Comparison of ENCODE assay signal across 19 cellular contexts in the genomic region with DNA sequence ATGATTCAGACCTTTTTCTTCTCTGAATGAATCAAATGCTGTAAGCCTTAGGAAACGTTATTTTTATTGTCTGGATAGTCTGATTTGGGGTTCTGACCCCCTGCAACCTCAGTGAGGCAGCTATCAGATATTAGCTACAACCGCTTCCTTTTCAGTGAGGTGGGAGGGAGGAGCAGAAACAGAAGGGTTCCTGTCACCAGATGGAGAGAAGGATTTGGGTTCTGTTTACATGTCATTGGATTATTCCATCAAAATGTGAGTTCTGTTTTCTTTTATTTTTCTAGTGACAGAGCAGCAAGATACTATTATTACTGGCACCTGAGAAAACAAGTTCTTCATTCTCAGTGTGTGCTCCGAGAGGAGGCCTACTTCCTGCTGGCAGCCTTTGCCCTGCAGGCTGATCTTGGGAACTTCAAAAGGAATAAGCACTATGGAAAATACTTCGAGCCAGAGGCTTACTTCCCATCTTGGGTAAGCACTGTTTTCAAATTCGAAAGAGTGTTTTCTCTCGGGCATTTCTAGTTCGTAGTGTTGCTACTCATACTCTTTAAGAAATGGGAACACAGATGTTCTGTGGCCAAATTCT. TPM values are rescaled to one million over a fixed set of nuclear protein-coding genes. Genes with fewer than 3 reads are reported as not detected.
DNase-seq lines count a peak whose midpoint lies in the region; ATAC-seq and TF ChIP-seq lines count a peak whose summit lies in the region.
"Had no signal": no experiment of that assay in that cellular context is flagged by ENCODE, and none has a peak within 500 bp of the region (broad histone marks: within the 10 kb centered on the region; RNA-seq: fewer than 3 reads in every experiment).

No MANE protein-coding gene starts in this region.

- H3K27ac ChIP-seq in ascending aorta = peak overlapping the region; percentile 34 to 38
- H3K27ac ChIP-seq in tibial nerve = peak overlapping the region in 2 of 4 donors; percentile 8 to 13
- H3K27ac ChIP-seq: 22Rv1, parathyroid adenoma had no signal

- no peaks in the 10 kb centered on the region for H3K9me3 Mint-ChIP-seq in endothelial cell (ENCODE audit: unreplicated experiment)
- H3K9me3 Mint-ChIP-seq: activated naive CD8-positive, alpha-beta T cell treated with anti-CD3 and anti-CD28 coated beads for 36 hours; naive B cell had no signal

- H3K27me3 ChIP-seq in ascending aorta = no peaks in the 10 kb centered on the region
- no peaks in the 10 kb centered on the region for H3K27me3 ChIP-seq in tibial nerve
- H3K27me3 ChIP-seq: BE2C had no signal

- TF ChIP-seq CTCF in ascending aorta (IDR thresholded peaks at IDR 0.05) = no peak
- no peak for TF ChIP-seq CTCF in endothelial cell (IDR thresholded peaks at IDR 0.05; ENCODE audit: unreplicated experiment)
- no peak for TF ChIP-seq CTCF in tibial nerve (IDR thresholded peaks at IDR 0.05)

- 47 to 58% methylated on average over 7 of the region's 7 CpGs for whole genome bisulfite sequencing in tibial nerve, 2 donors

- H3K4me3 ChIP-seq in ascending aorta (no peak overlapping the region), tibial nerve (no peak overlapping the region)

- DNase-seq in NCI-H82 (lab: John Stamatoyannopoulos, UW) (peak; percentile 22), NCI-H82 treated with DMSO at 0.1 percent for 48 hours (lab: John Stamatoyannopoulos, UW; ENCODE audit: unreplicated experiment) (no peak), ascending aorta (ENCODE audit: low spot score in 2 of 2) (no peak), endothelial cell (ENCODE audit: low spot score) (peak; percentile 6), sciatic nerve (ENCODE audit: low spot score) (no peak), NCI-H1930 (lab: John Stamatoyannopoulos, UW) (no peak), tibial nerve (ENCODE audit: low spot score in 2 of 2) (no peak)
- no peak for DNase-seq in activated naive CD4-positive, alpha-beta T cell treated with anti-CD3 and anti-CD28 coated beads, Interleukin-2, amount 50 U/mL, for 16 hours
- DNase-seq: activated CD8-positive, alpha-beta memory T cell treated with anti-CD3 and anti-CD28 coated beads for 24 hours; activated naive CD8-positive, alpha-beta T cell treated with anti-CD3 and anti-CD28 coated beads for 36 hours; BE2C; effector memory CD4-positive, alpha-beta T cell; EL; glutamatergic neuron; naive B cell; NCI-H1436 had no signal

- peaks cover 0 to 5% of the 10 kb centered on the region in 2 donors for H3K4me1 ChIP-seq in ascending aorta
- H3K4me1 ChIP-seq in tibial nerve = peaks cover 0 to 43% (median 0%) of the 10 kb centered on the region in 4 donors
- H3K4me1 ChIP-seq: BE2C, parathyroid adenoma had no signal

- no peak for TF ChIP-seq POLR2A in tibial nerve (IDR thresholded peaks at IDR 0.05)

- H3K27ac Mint-ChIP-seq in endothelial cell (ENCODE audit: unreplicated experiment) = peak overlapping the region; percentile 20
- H3K27ac Mint-ChIP-seq: activated naive CD8-positive, alpha-beta T cell treated with anti-CD3 and anti-CD28 coated beads for 36 hours had no signal

- TF ChIP-seq EP300 in tibial nerve (IDR thresholded peaks at IDR 0.05) = no peak

- intact Hi-C loops in ascending aorta (cut with DNase I) = loop anchor here (5.0 kb wide), 1 partner anchor 52 kb away; a partner anchor contains a TSS
- intact Hi-C loops in sciatic nerve (cut with DNase I) = no loop called here

- peaks cover 7% of the 10 kb centered on the region for H3K4me1 Mint-ChIP-seq in endothelial cell (ENCODE audit: unreplicated experiment)
- H3K4me1 Mint-ChIP-seq: activated naive CD8-positive, alpha-beta T cell treated with anti-CD3 and anti-CD28 coated beads for 36 hours; naive B cell had no signal

- H3K9me3 ChIP-seq in ascending aorta (no peaks in the 10 kb centered on the region), tibial nerve (no peaks in the 10 kb centered on the region)
- H3K9me3 ChIP-seq: BE2C had no signal

- ATAC-seq in sciatic nerve = peak; percentile 44
- ATAC-seq: HepG2 had no signal

- no peak overlapping the region for H3K4me3 Mint-ChIP-seq in endothelial cell (ENCODE audit: unreplicated experiment)
- H3K4me3 Mint-ChIP-seq: activated naive CD8-positive, alpha-beta T cell treated with anti-CD3 and anti-CD28 coated beads for 36 hours; naive B cell had no signal

- H3K27me3 Mint-ChIP-seq in endothelial cell (ENCODE audit: unreplicated experiment) = no peaks in the 10 kb centered on the region
- H3K27me3 Mint-ChIP-seq: activated naive CD8-positive, alpha-beta T cell treated with anti-CD3 and anti-CD28 coated beads for 36 hours; naive B cell had no signal

- H3K36me3 ChIP-seq in ascending aorta = peaks cover 19 to 32% of the 10 kb centered on the region in 2 donors
- peaks cover 0 to 46% (median 0%) of the 10 kb centered on the region in 3 donors for H3K36me3 ChIP-seq in tibial nerve

- H3K36me3 Mint-ChIP-seq in endothelial cell (ENCODE audit: low read depth, unreplicated experiment) = peaks cover 8% of the 10 kb centered on the region
- H3K36me3 Mint-ChIP-seq: naive B cell had no signal

RNA-seq across cellular contexts. Expression of a gene that starts 52.8 kb away (rescaled TPM):
- total RNA-seq in ascending aorta (104 TPM), endothelial cell (ENCODE audit: unreplicated experiment) (45.3 TPM), sciatic nerve (52.0 TPM), tibial nerve (10 to 100 TPM; 31.6 to 52.4 (median 44.9) TPM)

Comparison
In these comparisons a context has a peak if more than half of its experiments do, and no peak if none do; other contexts are left out.
1. DNase-seq: peak in NCI-H82 (single experiment) and endothelial cell (single experiment); none in NCI-H82 treated with DMSO at 0.1 percent for 48 hours (single experiment), ascending aorta (0 of 2), sciatic nerve (single experiment), activated naive CD4-positive, alpha-beta T cell treated with anti-CD3 and anti-CD28 coated beads, Interleukin-2, amount 50 U/mL, for 16 hours (single experiment), NCI-H1930 (0 of 2) and tibial nerve (0 of 2).